8 cellular contexts compared by ENCODE assay signal in the genomic region with DNA sequence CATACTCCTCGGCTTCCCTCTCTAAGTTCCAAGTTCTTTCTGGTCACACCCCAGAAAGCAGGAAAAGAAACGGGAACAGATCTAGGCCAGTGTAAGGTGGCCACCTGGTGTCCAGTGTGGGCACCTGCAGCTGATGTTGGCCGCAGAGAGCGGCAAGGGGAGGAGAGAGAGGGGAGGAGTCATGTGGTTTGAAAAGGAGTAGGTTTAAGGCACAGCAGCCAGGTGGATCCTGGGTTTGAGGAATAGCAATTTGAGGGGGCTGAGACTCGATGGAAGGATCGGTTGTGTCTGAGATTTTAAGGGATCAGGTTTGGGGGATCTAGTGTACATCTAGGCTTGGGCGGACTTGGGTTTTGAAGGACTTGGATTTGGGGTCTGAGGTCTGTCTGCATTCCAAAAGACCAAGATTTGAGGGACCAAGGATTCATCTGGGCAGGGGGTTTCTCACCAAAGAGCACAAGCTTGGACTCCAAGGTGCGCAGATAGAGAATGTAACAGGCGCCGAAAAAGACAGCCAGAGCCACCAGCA. TPM values are rescaled to one million over a fixed set of nuclear protein-coding genes. Genes with fewer than 3 reads are reported as not detected.
DNase-seq lines count a peak whose midpoint lies in the region; ATAC-seq, FAIRE-seq and TF ChIP-seq lines count a peak whose summit lies in the region.

No MANE protein-coding gene starts in this region.

- TF ChIP-seq CTCF in nephron progenitor cell (IDR thresholded peaks at IDR 0.05), result peak; percentile 85

- CTCF ChIA-PET in activated naive CD4-positive, alpha-beta T cell treated with anti-CD3 and anti-CD28 coated beads, Interleukin-2, amount 10 ng/mL, durations not matched to agents 7 days and 5 days (lab: Charles Lee), result interaction anchor here (0.6 to 4.2 kb wide), 11 partner anchors 11 to 251 kb away, joined by 3 to 19 read pairs (median 4); partner anchors contain the start of gene RPS19

- peak overlapping the region; percentile 86 for H3K4me3 Mint-ChIP-seq in activated naive CD4-positive, alpha-beta T cell treated with anti-CD3 and anti-CD28 coated beads, Interleukin-2, amount 10 ng/mL, durations not matched to agents 7 days and 5 days
- peak overlapping the region; percentile 96 for H3K4me3 Mint-ChIP-seq in nephron progenitor cell

- no peak for FAIRE-seq in frontal cortex (lab: Jason Lieb, UNC)

- peak; percentile 92 for DNase-seq in DMS53 treated with DMSO at 0.1 percent for 48 hours (lab: John Stamatoyannopoulos, UW; ENCODE audit: unreplicated experiment)
- peak; percentile 92 for DNase-seq in NCI-H82 (lab: John Stamatoyannopoulos, UW)
- peak; percentile 58 for DNase-seq in activated naive CD4-positive, alpha-beta T cell treated with anti-CD3 and anti-CD28 coated beads, Interleukin-2, amount 10 ng/mL, durations not matched to agents 7 days and 5 days
- DNase-seq in frontal cortex (ENCODE audit: low spot score in 2 of 2), result peak; percentile 72 to 87
- peak; percentile 75 for DNase-seq in nephron progenitor cell

- H3K27me3 Mint-ChIP-seq in activated naive CD4-positive, alpha-beta T cell treated with anti-CD3 and anti-CD28 coated beads, Interleukin-2, amount 10 ng/mL, durations not matched to agents 7 days and 5 days, result no peaks in the 10 kb centered on the region
- H3K27me3 Mint-ChIP-seq in nephron progenitor cell (ENCODE audit: low read depth, poor library complexity), result peaks cover 9% of the 10 kb centered on the region

- ATAC-seq in HG03354 (IDR thresholded peaks at IDR 0.05; ENCODE audit: poor library complexity, severe bottlenecking, unreplicated experiment), result peak; percentile 53
- no peak for ATAC-seq in HG03469 (IDR thresholded peaks at IDR 0.05; ENCODE audit: unreplicated experiment)
- no peak for ATAC-seq in GM19463 (IDR thresholded peaks at IDR 0.05; ENCODE audit: unreplicated experiment)

- peaks cover 2% of the 10 kb centered on the region for H3K36me3 Mint-ChIP-seq in activated naive CD4-positive, alpha-beta T cell treated with anti-CD3 and anti-CD28 coated beads, Interleukin-2, amount 10 ng/mL, durations not matched to agents 7 days and 5 days
- no peaks in the 10 kb centered on the region for H3K36me3 Mint-ChIP-seq in nephron progenitor cell (ENCODE audit: low read depth)

- peaks cover 27% of the 10 kb centered on the region for H3K4me1 Mint-ChIP-seq in activated naive CD4-positive, alpha-beta T cell treated with anti-CD3 and anti-CD28 coated beads, Interleukin-2, amount 10 ng/mL, durations not matched to agents 7 days and 5 days
- peaks cover 27% of the 10 kb centered on the region for H3K4me1 Mint-ChIP-seq in nephron progenitor cell

- peak overlapping the region; percentile 85 for H3K27ac Mint-ChIP-seq in activated naive CD4-positive, alpha-beta T cell treated with anti-CD3 and anti-CD28 coated beads, Interleukin-2, amount 10 ng/mL, durations not matched to agents 7 days and 5 days
- peak overlapping the region; percentile 22 for H3K27ac Mint-ChIP-seq in nephron progenitor cell

- H3K9me3 Mint-ChIP-seq in activated naive CD4-positive, alpha-beta T cell treated with anti-CD3 and anti-CD28 coated beads, Interleukin-2, amount 10 ng/mL, durations not matched to agents 7 days and 5 days, result no peaks in the 10 kb centered on the region
- no peaks in the 10 kb centered on the region for H3K9me3 Mint-ChIP-seq in nephron progenitor cell

RNA-seq across cellular contexts. Expression of gene RABAC1, which starts 1.2 kb away (rescaled TPM):
- total RNA-seq in frontal cortex, result 90.9 TPM

RNA-seq across cellular contexts. Expression of gene ERFL, which starts 29.7 kb away (rescaled TPM):
- total RNA-seq in frontal cortex, result not detected

RNA-seq across cellular contexts. Expression of gene ATP1A3, which starts 36.1 kb away (rescaled TPM):
- total RNA-seq in frontal cortex, result 149 TPM
